22 cellular contexts compared by ENCODE assay signal in genomic region chr20:58205850-58206249, GRCh38.
"Had no signal": no experiment of that assay in that cellular context is flagged by ENCODE, and none has a peak within 500 bp of the region (broad histone marks: within the 10 kb centered on the region; RNA-seq: fewer than 3 reads in every experiment).

No MANE protein-coding gene starts in this region.

- DNase-seq: naive B cell; naive thymus-derived CD8-positive, alpha-beta T cell; nephron progenitor cell; occipital lobe; ovary; psoas muscle; right lobe of liver; sigmoid colon; small intestine; stimulated activated CD4-positive, alpha-beta T cell treated with anti-CD3 and anti-CD28 coated beads, Interleukin-15, amount 100 ng/mL, for 24 hours; stimulated activated CD4-positive, alpha-beta T cell treated with anti-CD3 and anti-CD28 coated beads, Interleukin-2, amount 100 ng/mL, for 24 hours; stimulated activated CD4-positive, alpha-beta T cell treated with anti-CD3 and anti-CD28 coated beads, Interleukin-2, amount 100 ng/mL, for 48 hours; stimulated activated CD4-positive, alpha-beta T cell treated with anti-CD3 and anti-CD28 coated beads, Interleukin-4, amount 100 ng/mL, for 24 hours; stimulated activated naive B cell treated with anti-CD40 and anti-IgM and Interleukin-4, amounts not matched to agents 10 μg/mL and 1 μg/mL and 100 μg/mL, for 72 hours; stimulated activated naive CD4-positive, alpha-beta T cell treated with Interleukin-2 at 50 U/mL for 16 hours; stomach; thyroid gland; trophoblast cell had no signal

- H3K27ac Mint-ChIP-seq: natural killer cell treated with Interleukin-12 subunit alpha and Interleukin-12 subunit beta and Interleukin-15 and Interleukin-18, amount 100 ng/mL, for 72 hours; nephron progenitor cell; stimulated activated effector memory CD8-positive, alpha-beta T cell treated with anti-CD3 and anti-CD28 coated beads, Interleukin-12 subunit alpha, Interleukin-12 subunit beta, amount 100 ng/mL, for 72 hours; stimulated activated naive B cell treated with anti-CD40 and anti-IgM and Interleukin-4, amounts not matched to agents 10 μg/mL and 1 μg/mL and 100 μg/mL, for 72 hours had no signal

- H3K9me3 Mint-ChIP-seq: naive B cell; natural killer cell treated with Interleukin-12 subunit alpha and Interleukin-12 subunit beta and Interleukin-15 and Interleukin-18, amount 100 ng/mL, for 72 hours; neural crest cell; stimulated activated effector memory CD8-positive, alpha-beta T cell treated with anti-CD3 and anti-CD28 coated beads, Interleukin-12 subunit alpha, Interleukin-12 subunit beta, amount 100 ng/mL, for 72 hours had no signal

- H3K4me1 Mint-ChIP-seq: neural crest cell; stimulated activated effector memory CD8-positive, alpha-beta T cell treated with anti-CD3 and anti-CD28 coated beads, Interleukin-12 subunit alpha, Interleukin-12 subunit beta, amount 100 ng/mL, for 72 hours had no signal

- H3K36me3 Mint-ChIP-seq: naive B cell; naive thymus-derived CD8-positive, alpha-beta T cell; natural killer cell treated with Interleukin-12 subunit alpha and Interleukin-12 subunit beta and Interleukin-15 and Interleukin-18, amount 100 ng/mL, for 72 hours; stimulated activated naive B cell treated with anti-CD40 and anti-IgM and Interleukin-4, amounts not matched to agents 10 μg/mL and 1 μg/mL and 100 μg/mL, for 72 hours had no signal

- H3K4me3 Mint-ChIP-seq: naive B cell; naive thymus-derived CD8-positive, alpha-beta T cell; natural killer cell treated with Interleukin-12 subunit alpha and Interleukin-12 subunit beta and Interleukin-15 and Interleukin-18, amount 100 ng/mL, for 72 hours; nephron progenitor cell; neural crest cell; stimulated activated effector memory CD8-positive, alpha-beta T cell treated with anti-CD3 and anti-CD28 coated beads, Interleukin-12 subunit alpha, Interleukin-12 subunit beta, amount 100 ng/mL, for 72 hours; stimulated activated naive B cell treated with anti-CD40 and anti-IgM and Interleukin-4, amounts not matched to agents 10 μg/mL and 1 μg/mL and 100 μg/mL, for 72 hours had no signal

- ATAC-seq: naive thymus-derived CD8-positive, alpha-beta T cell; natural killer cell treated with Interleukin-12 subunit alpha and Interleukin-12 subunit beta and Interleukin-15 and Interleukin-18, amount 100 ng/mL, for 72 hours; psoas muscle; right cardiac atrium; right lobe of liver; stimulated activated effector memory CD8-positive, alpha-beta T cell treated with anti-CD3 and anti-CD28 coated beads, Interleukin-12 subunit alpha, Interleukin-12 subunit beta, amount 100 ng/mL, for 72 hours; stimulated activated naive B cell treated with anti-CD40 and anti-IgM and Interleukin-4, amounts not matched to agents 10 μg/mL and 1 μg/mL and 100 μg/mL, for 72 hours had no signal
